In the genomic region with DNA sequence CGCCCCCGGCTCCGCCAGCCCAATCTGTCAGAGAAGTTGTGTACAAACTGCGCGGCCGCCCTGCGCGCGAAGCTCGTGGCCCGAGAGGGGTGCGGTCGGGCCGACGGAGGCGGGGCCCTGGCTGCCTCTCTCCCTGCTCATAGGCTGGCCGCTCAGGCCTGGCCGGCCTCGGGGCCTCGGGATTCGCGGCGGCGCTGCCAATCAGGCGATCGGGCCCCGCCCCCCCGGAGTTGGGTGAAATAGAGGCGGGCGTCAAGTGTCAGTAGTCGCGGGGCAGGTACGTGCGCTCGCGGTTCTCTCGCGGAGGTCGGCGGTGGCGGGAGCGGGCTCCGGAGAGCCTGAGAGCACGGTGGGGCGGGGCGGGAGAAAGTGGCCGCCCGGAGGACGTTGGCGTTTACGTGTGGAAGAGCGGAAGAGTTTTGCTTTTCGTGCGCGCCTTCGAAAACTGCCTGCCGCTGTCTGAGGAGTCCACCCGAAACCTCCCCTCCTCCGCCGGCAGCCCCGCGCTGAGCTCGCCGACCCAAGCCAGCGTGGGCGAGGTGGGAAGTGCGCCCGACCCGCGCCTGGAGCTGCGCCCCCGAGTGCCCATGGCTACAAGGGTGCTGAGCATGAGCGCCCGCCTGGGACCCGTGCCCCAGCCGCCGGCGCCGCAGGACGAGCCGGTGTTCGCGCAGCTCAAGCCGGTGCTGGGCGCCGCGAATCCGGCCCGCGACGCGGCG, we compare ENCODE assay signal across 8 cellular contexts. TPM values are rescaled to one million over a fixed set of nuclear protein-coding genes. Genes with fewer than 3 reads are reported as not detected.
DNase-seq lines count a peak whose midpoint lies in the region; ATAC-seq and TF ChIP-seq lines count a peak whose summit lies in the region.

A gene (plus strand): TSS at position 265 of the 719 bp plus-strand sequence. CDS start 323 bp downstream, at position 588.

- H3K27ac ChIP-seq in HUES6 (ENCODE audit: low read depth, low read length) = no peak within 1 kb of the TSS; the same call in 1 of the 2 replicates
- H3K27ac ChIP-seq in OCI-LY7 (ENCODE audit: low read depth, low read length, poor library complexity, severe bottlenecking) = no peak within 1 kb of the TSS
- peak within 1 kb of the TSS; percentile 90 to 94 for H3K27ac ChIP-seq in esophagus (ENCODE audit: low read depth in 2 of 2, low read length in 1 of 2)
- peak within 1 kb of the TSS; percentile 58 for H3K27ac ChIP-seq in muscle layer of colon (ENCODE audit: low read depth, low read length)

- H3K4me3 ChIP-seq in HUES6 (ENCODE audit: low read depth, low read length) = peak within 1 kb of the TSS; percentile 94
- peak within 1 kb of the TSS; percentile 64 for H3K4me3 ChIP-seq in OCI-LY7 (ENCODE audit: low read depth, low read length, poor library complexity, severe bottlenecking)
- peak within 1 kb of the TSS; percentile 87 to 98 for H3K4me3 ChIP-seq in esophagus (ENCODE audit: low read depth in 1 of 2, low read length in 2 of 2)
- peak within 1 kb of the TSS; percentile 76 to 84 for H3K4me3 ChIP-seq in muscle layer of colon (ENCODE audit: low read depth in 1 of 2, low read length in 2 of 2)

- TF ChIP-seq CTCF in OCI-LY7 (conservative IDR thresholded peaks at IDR 0.05; ENCODE audit: low read length) = no peak

- H3K79me2 ChIP-seq in OCI-LY7 (ENCODE audit: insufficient read depth, low read depth, low read length) = no peaks in the 10 kb centered on the region

- H3K4me1 ChIP-seq in HUES6 (ENCODE audit: control insufficient read depth, insufficient read depth, low read length) (peaks cover 48% of the 10 kb centered on the region), OCI-LY7 (ENCODE audit: insufficient read depth, low read length, poor library complexity, severe bottlenecking) (no peaks in the 10 kb centered on the region), esophagus (ENCODE audit: control insufficient read depth in 2 of 2, insufficient read depth in 2 of 2, low read length in 1 of 2) (no peaks in the 10 kb centered on the region), muscle layer of colon (ENCODE audit: insufficient read depth, low read length) (peaks cover 7% of the 10 kb centered on the region)

- peak within 1 kb of the TSS; percentile 93 for H3K9ac ChIP-seq in HUES6 (ENCODE audit: low read length)
- peak within 1 kb of the TSS; percentile 41 for H3K9ac ChIP-seq in muscle layer of colon (ENCODE audit: low read length)

- peak; percentile 97 for ATAC-seq in GM21515 (IDR thresholded peaks at IDR 0.05; ENCODE audit: unreplicated experiment)

- intact Hi-C loops in OCI-LY7 (cut with micrococcal nuclease; ENCODE audit: unreplicated experiment) = no loop called here

- POLR2A ChIA-PET in OCI-LY7 (lab: Charles Lee) = no interaction called here

- H3K36me3 ChIP-seq in HUES6 (ENCODE audit: control insufficient read depth, insufficient read depth, low read length) (peaks cover 8% of the 10 kb centered on the region; the same call in 1 of the 2 replicates), OCI-LY7 (ENCODE audit: insufficient read depth, low read length) (no peaks in the 10 kb centered on the region), esophagus (ENCODE audit: control insufficient read depth in 2 of 2, insufficient read depth in 2 of 2, low read length in 1 of 2) (peaks cover 2 to 7% of the 10 kb centered on the region in 2 donors), muscle layer of colon (ENCODE audit: insufficient read depth, low read length) (no peaks in the 10 kb centered on the region)

- H3K9me2 ChIP-seq in OCI-LY7 (ENCODE audit: insufficient read depth, low read length) = no peaks in the 10 kb centered on the region

- no peaks in the 10 kb centered on the region for H3K9me3 ChIP-seq in HUES6 (ENCODE audit: control insufficient read depth, insufficient read depth, low read depth, low read length)
- H3K9me3 ChIP-seq in OCI-LY7 (ENCODE audit: low read length) = no peaks in the 10 kb centered on the region
- no peaks in the 10 kb centered on the region for H3K9me3 ChIP-seq in esophagus (ENCODE audit: control insufficient read depth in 2 of 2, insufficient read depth in 1 of 2, low read depth in 1 of 2, low read length in 1 of 2)
- H3K9me3 ChIP-seq in muscle layer of colon (ENCODE audit: low read length) = no peaks in the 10 kb centered on the region

- BruUV-seq in OCI-LY7 (replicated peaks; lab: Mats Ljungman, UMichigan) = no TSS peak

- peak; percentile 82 for DNase-seq in DMS 273 treated with DMSO at 0.1 percent for 48 hours (lab: John Stamatoyannopoulos, UW)
- peak; percentile 82 for DNase-seq in OCI-LY7 (ENCODE audit: low spot score)
- DNase-seq in activated T-cell treated with anti-CD3 and anti-CD28 coated beads for 48 hours (ENCODE audit: low read depth) = peak; percentile 96
- peak; percentile 83 to 91 for DNase-seq in stimulated activated CD8-positive, alpha-beta memory T cell treated with anti-CD3 and anti-CD28 coated beads, Interleukin-7, amount 100 ng/mL, for 1 hour (ENCODE audit: low read depth in 2 of 2)

- no peaks in the 10 kb centered on the region; the same call in 1 of the 2 replicates for H4K20me1 ChIP-seq in OCI-LY7 (ENCODE audit: insufficient read depth, low read length)

- H3K4me2 ChIP-seq in OCI-LY7 (ENCODE audit: low read length) = peak within 1 kb of the TSS; percentile 66

- WGBS in esophagus, 2 donors = 0 to 1% methylated on average over 69 to 93 of the region's 93 CpGs

- H3K27me3 ChIP-seq in HUES6 (ENCODE audit: control insufficient read depth, insufficient read depth, low read length) (peaks cover 46% of the 10 kb centered on the region), esophagus (ENCODE audit: control insufficient read depth in 1 of 2, insufficient read depth in 2 of 2, low read length in 2 of 2) (no peaks in the 10 kb centered on the region), muscle layer of colon (ENCODE audit: control insufficient read depth in 1 of 2, insufficient read depth in 2 of 2, low read length in 2 of 2) (no peaks in the 10 kb centered on the region)

- CTCF ChIA-PET in OCI-LY7 (lab: Charles Lee; ENCODE audit: unreplicated experiment) = no interaction called here

- peak within 1 kb of the TSS; percentile 30; the same call in 1 of the 2 replicates for H2AFZ ChIP-seq in OCI-LY7 (ENCODE audit: low read length)

RNA-seq across cellular contexts. Expression of the gene that starts here (rescaled TPM):
- 0.21 and 0.82 TPM in 2 replicates for total RNA-seq in OCI-LY7 (2014; rRNA removed; shearing (Covaris generic))
- total RNA-seq in OCI-LY7 (2022) = 0.29 and 1.1 TPM in 2 replicates
- polyA plus RNA-seq in esophagus = 100 to 1,000 TPM; 196 to 245 TPM

Comparison
In these comparisons a context has a peak if more than half of its experiments do, and no peak if none do; other contexts are left out.
1. H3K27ac ChIP-seq: peak in esophagus (2 of 2) and muscle layer of colon (single experiment); none in HUES6 (single experiment) and OCI-LY7 (single experiment).
2. Peak in every context shown above with its lines, with median percentiles within 50 percentile points of each other: DNase-seq and H3K4me3 ChIP-seq.